In genomic region chr1:60727553-60727952, GRCh38 we compare ENCODE assay signal across 15 cellular contexts.
A peak's percentile ranks its signal among the peaks of the same experiment; 100 is the strongest.
DNase-seq lines count a peak whose midpoint lies in the region; ATAC-seq, FAIRE-seq and TF ChIP-seq lines count a peak whose summit lies in the region.
"Had no signal": no experiment of that assay in that cellular context is flagged by ENCODE, and none has a peak within 500 bp of the region (broad histone marks: within the 10 kb centered on the region; RNA-seq: fewer than 3 reads in every experiment).

No MANE protein-coding gene starts in this region.

- no peak overlapping the region for H3K27ac ChIP-seq in mammary epithelial cell (ENCODE audit: insufficient read depth, low read depth, low read length)
- no peak overlapping the region for H3K27ac ChIP-seq in A673 (ENCODE audit: low read depth, low read length, poor library complexity, severe bottlenecking)
- H3K27ac ChIP-seq: BLaER1 treated with 17β-estradiol and CSF1 and Interleukin-3, amounts not matched to agents 10 nM and 100 nM had no signal

- ATAC-seq in activated T-cell treated with anti-CD3 and anti-CD28 coated beads, Interleukin-2, amount 50 U/mL, for 4 hours: no peak
- ATAC-seq: Panc1 had no signal

- H3K36me3 Mint-ChIP-seq in activated T-cell treated with anti-CD3 and anti-CD28 coated beads, Interleukin-2, amount 50 U/mL, for 4 hours (ENCODE audit: insufficient read depth): no peaks in the 10 kb centered on the region
- H3K36me3 Mint-ChIP-seq: IgD-negative memory B cell had no signal

- dilution Hi-C loops in mammary epithelial cell (cut with HindIII; ENCODE audit: low sequenced_read_pairs): no loop called here

- H3K4me3 Mint-ChIP-seq in activated T-cell treated with anti-CD3 and anti-CD28 coated beads, Interleukin-2, amount 50 U/mL, for 4 hours: no peak overlapping the region
- H3K4me3 Mint-ChIP-seq: IgD-negative memory B cell had no signal

- no peaks in the 10 kb centered on the region for H3K79me2 ChIP-seq in mammary epithelial cell (ENCODE audit: insufficient read depth, low read length)

- no peaks in the 10 kb centered on the region for H3K4me1 Mint-ChIP-seq in activated T-cell treated with anti-CD3 and anti-CD28 coated beads, Interleukin-2, amount 50 U/mL, for 4 hours (ENCODE audit: low read depth)
- H3K4me1 Mint-ChIP-seq: IgD-negative memory B cell had no signal

- FAIRE-seq in GM12891 (lab: Jason Lieb, UNC): no peak
- FAIRE-seq: GM19239 had no signal

- no peak overlapping the region for H3K9ac ChIP-seq in NT2/D1 (ENCODE audit: insufficient read length, low read depth)
- no peak overlapping the region for H3K9ac ChIP-seq in mammary epithelial cell (ENCODE audit: insufficient read depth, low read length)
- H3K9ac ChIP-seq: BLaER1 treated with 17β-estradiol and CSF1 and Interleukin-3, amounts not matched to agents 10 nM and 100 nM had no signal

- WGBS in mammary epithelial cell (ENCODE audit: low coverage, missing lambda C conversion rate): 38% methylated on average over 1 of the region's 1 CpG

- H3K27me3 ChIP-seq in NT2/D1 (ENCODE audit: insufficient read depth, insufficient read length) (no peaks in the 10 kb centered on the region), mammary epithelial cell (ENCODE audit: insufficient read depth, low read length) (no peaks in the 10 kb centered on the region), kidney epithelial cell (ENCODE audit: control insufficient read depth, insufficient read depth, low read length) (no peaks in the 10 kb centered on the region), A673 (replicated peaks; ENCODE audit: insufficient read depth, low read depth, low read length, poor library complexity) (no peaks in the 10 kb centered on the region)
- H3K27me3 ChIP-seq: BLaER1 treated with 17β-estradiol and CSF1 and Interleukin-3, amounts not matched to agents 10 nM and 100 nM had no signal

- intact Hi-C loops in mammary epithelial cell (cut with micrococcal nuclease) (no loop called here), A673 (cut with micrococcal nuclease; ENCODE audit: unreplicated experiment) (no loop called here)

- H4K20me1 ChIP-seq in mammary epithelial cell (ENCODE audit: insufficient read depth, low read length): no peaks in the 10 kb centered on the region
- H4K20me1 ChIP-seq: BLaER1 treated with 17β-estradiol and CSF1 and Interleukin-3, amounts not matched to agents 10 nM and 100 nM had no signal

- H2AFZ ChIP-seq in mammary epithelial cell (ENCODE audit: low read depth, low read length): no peak overlapping the region

- TF ChIP-seq CTCF in mammary epithelial cell (conservative IDR thresholded peaks at IDR 0.05 in 1 of 2, IDR thresholded peaks at IDR 0.05 in 1 of 2; ENCODE audit: extremely low read depth in 1 of 2, insufficient read depth in 1 of 2, low read depth in 1 of 2, low read length in 2 of 2) (no peak), kidney epithelial cell (IDR thresholded peaks at IDR 0.05; ENCODE audit: insufficient read depth, low read length, poor library complexity, severe bottlenecking) (no peak), A673 (conservative IDR thresholded peaks at IDR 0.05; ENCODE audit: low read depth, low read length) (no peak)

- no TSS peak for BruUV-seq in mammary epithelial cell (replicated peaks; lab: Mats Ljungman, UMichigan)
- BruUV-seq in A673 (replicated peaks; lab: Mats Ljungman, UMichigan): no TSS peak

- in situ Hi-C loops in mammary epithelial cell (cut with MboI; ENCODE audit: low sequenced_read_pairs in 2 of 2): no loop called here

- peaks cover 3% of the 10 kb centered on the region for H3K27me3 Mint-ChIP-seq in activated T-cell treated with anti-CD3 and anti-CD28 coated beads, Interleukin-2, amount 50 U/mL, for 4 hours (ENCODE audit: low read depth)
- H3K27me3 Mint-ChIP-seq: IgD-negative memory B cell had no signal

- CTCF ChIA-PET in mammary epithelial cell (lab: Charles Lee; ENCODE audit: low non-redundant PET): no interaction called here
- CTCF ChIA-PET in A673 (lab: Charles Lee): no interaction called here

- TF ChIP-seq POLR2A in GM12891 (IDR thresholded peaks at IDR 0.05; ENCODE audit: low read depth, low read length): no peak

- POLR2A ChIA-PET in A673 (lab: Charles Lee; ENCODE audit: low non-redundant PET): no interaction called here

- H3K9me3 ChIP-seq in NT2/D1 (ENCODE audit: insufficient read depth, low read length): peaks cover 11% of the 10 kb centered on the region; the same call in 1 of the 2 replicates
- H3K9me3 ChIP-seq in mammary epithelial cell (replicated peaks; ENCODE audit: insufficient read depth, low read length): no peaks in the 10 kb centered on the region
- H3K9me3 ChIP-seq in A673 (ENCODE audit: low read depth, low read length, poor library complexity, severe bottlenecking): no peaks in the 10 kb centered on the region

- peak; percentile 76 for DNase-seq in NT2/D1 (ENCODE audit: low read depth, low spot score)
- peak; percentile 45 for DNase-seq in mammary epithelial cell
- DNase-seq in kidney epithelial cell (ENCODE audit: low read depth): peak; percentile 10
- DNase-seq in stimulated activated CD8-positive, alpha-beta memory T cell treated with anti-CD3 and anti-CD28 coated beads, Interleukin-4, amount 100 ng/mL, for 48 hours: no peak
- DNase-seq in A673 (ENCODE audit: low spot score): no peak
- no peak for DNase-seq in GM12891 (ENCODE audit: insufficient read length, low spot score)
- DNase-seq in activated T-cell treated with anti-CD3 and anti-CD28 coated beads, Interleukin-2, amount 50 U/mL, for 4 hours: no peak
- DNase-seq: NCI-H146, NCI-H2081 treated with DMSO at 0.1 percent for 48 hours, NCI-H345, SHP77 treated with DMSO at 0.1 percent for 48 hours had no signal

- no peaks in the 10 kb centered on the region for H3K4me1 ChIP-seq in NT2/D1 (ENCODE audit: insufficient read depth, insufficient read length)
- no peaks in the 10 kb centered on the region for H3K4me1 ChIP-seq in mammary epithelial cell (ENCODE audit: insufficient read depth, low read length)
- H3K4me1 ChIP-seq in A673 (ENCODE audit: insufficient read depth, low read length, poor library complexity, severe bottlenecking): no peaks in the 10 kb centered on the region
- H3K4me1 ChIP-seq: BLaER1 treated with 17β-estradiol and CSF1 and Interleukin-3, amounts not matched to agents 10 nM and 100 nM had no signal

- no peak overlapping the region for H3K4me3 ChIP-seq in NT2/D1 (ENCODE audit: insufficient read length, low read depth)
- H3K4me3 ChIP-seq in mammary epithelial cell (replicated peaks in 1 of 3; ENCODE audit: insufficient read depth in 1 of 3, low read depth in 2 of 3, low read length in 3 of 3): no peak overlapping the region
- H3K4me3 ChIP-seq in kidney epithelial cell (ENCODE audit: low read depth, low read length): no peak overlapping the region
- H3K4me3 ChIP-seq in A673 (ENCODE audit: low read depth, low read length, poor library complexity, severe bottlenecking): no peak overlapping the region
- H3K4me3 ChIP-seq: BLaER1 treated with 17β-estradiol and CSF1 and Interleukin-3, amounts not matched to agents 10 nM and 100 nM had no signal

- H3K4me2 ChIP-seq in mammary epithelial cell (ENCODE audit: insufficient read depth, low read depth, low read length): no peak overlapping the region
- H3K4me2 ChIP-seq: BLaER1 treated with 17β-estradiol and CSF1 and Interleukin-3, amounts not matched to agents 10 nM and 100 nM had no signal

- H3K36me3 ChIP-seq in NT2/D1 (ENCODE audit: insufficient read depth, insufficient read length, low read length) (no peaks in the 10 kb centered on the region), mammary epithelial cell (ENCODE audit: insufficient read depth, low read length) (no peaks in the 10 kb centered on the region), kidney epithelial cell (ENCODE audit: control insufficient read depth, insufficient read depth, low read length) (no peaks in the 10 kb centered on the region), A673 (ENCODE audit: insufficient read depth, low read length, poor library complexity, severe bottlenecking) (no peaks in the 10 kb centered on the region)
- H3K36me3 ChIP-seq: BLaER1 treated with 17β-estradiol and CSF1 and Interleukin-3, amounts not matched to agents 10 nM and 100 nM had no signal

- H3K9me3 Mint-ChIP-seq in activated T-cell treated with anti-CD3 and anti-CD28 coated beads, Interleukin-2, amount 50 U/mL, for 4 hours: peaks cover 8% of the 10 kb centered on the region

TF ChIP-seq in GM12891, 5 proteins besides CTCF, POLR2A, EP300 and RAD21:
- TF ChIP-seq TAF1 (IDR thresholded peaks at IDR 0.05; ENCODE audit: low read depth, low read length): no peak
- no peak for TF ChIP-seq POLR2AphosphoS5 (IDR thresholded peaks at IDR 0.05; ENCODE audit: low read depth, low read length)
- TF ChIP-seq POU2F2 (IDR thresholded peaks at IDR 0.05; ENCODE audit: low read depth, low read length): no peak
- no peak for TF ChIP-seq SPI1 (IDR thresholded peaks at IDR 0.05; ENCODE audit: low read depth, low read length)
- TF ChIP-seq PAX5 (IDR thresholded peaks at IDR 0.05; ENCODE audit: insufficient read depth, low read length, severe bottlenecking): no peak

Comparison
In these comparisons a context has a peak if more than half of its experiments do, and no peak if none do; other contexts are left out.
1. DNase-seq: peak in NT2/D1 (single experiment), mammary epithelial cell (single experiment) and kidney epithelial cell (single experiment); none in stimulated activated CD8-positive, alpha-beta memory T cell treated with anti-CD3 and anti-CD28 coated beads, Interleukin-4, amount 100 ng/mL, for 48 hours (single experiment), A673 (single experiment), GM12891 (single experiment) and activated T-cell treated with anti-CD3 and anti-CD28 coated beads, Interleukin-2, amount 50 U/mL, for 4 hours (single experiment).